ENCODE assay signal across 8 cellular contexts in genomic region chr12:55996201-55996714, GRCh38. TPM values are rescaled to one million over a fixed set of nuclear protein-coding genes. Genes with fewer than 3 reads are reported as not detected.
A peak's percentile ranks its signal among the peaks of the same experiment; 100 is the strongest.
DNase-seq lines count a peak whose midpoint lies in the region; ATAC-seq and TF ChIP-seq lines count a peak whose summit lies in the region.

No MANE protein-coding gene starts in this region.

- TF ChIP-seq CTCF in adrenal gland (IDR thresholded peaks at IDR 0.05) (peak; percentile 82 to 91 (median 84)), heart right ventricle (IDR thresholded peaks at IDR 0.05) (peak; percentile 80 to 87 (median 82))

- H3K27ac ChIP-seq in adrenal gland (peak overlapping the region; percentile 61 to 90 (median 84)), heart right ventricle (peak overlapping the region in 9 of 10 donors; percentile 62 to 93 (median 83))

- H3K4me3 ChIP-seq in adrenal gland (peak overlapping the region in 2 of 4 donors; percentile 54 to 80), heart right ventricle (peak overlapping the region; percentile 19 to 79 (median 66))

- H3K4me1 ChIP-seq in adrenal gland (replicated peaks in 1 of 2) (peaks cover 10 to 20% of the 10 kb centered on the region in 2 donors), heart right ventricle (peaks cover 5 to 22% (median 11%) of the 10 kb centered on the region in 9 donors)

- TF ChIP-seq POLR2A in adrenal gland (IDR thresholded peaks at IDR 0.05): no peak

- ATAC-seq in heart right ventricle (peak; percentile 8 to 72 (median 42)), HG02981 (IDR thresholded peaks at IDR 0.05; ENCODE audit: unreplicated experiment) (no peak)

- DNase-seq in Daoy (ENCODE audit: low read depth): peak; percentile 61
- peak; percentile 64 for DNase-seq in MV-4-11 (lab: John Stamatoyannopoulos, UW)
- peak; percentile 67 for DNase-seq in SW480 (ENCODE audit: low spot score)
- peak; percentile 53 to 87 (median 69) for DNase-seq in adrenal gland
- peak in 1 of 2 donors; percentile 56 for DNase-seq in heart right ventricle
- DNase-seq in posterior cingulate gyrus: peak in 7 of 10 donors; percentile 35 to 87 (median 58)
- DNase-seq in GF-D8 (lab: John Stamatoyannopoulos, UW): no peak

- H3K27me3 ChIP-seq in adrenal gland (no peaks in the 10 kb centered on the region), heart right ventricle (no peaks in the 10 kb centered on the region)

- intact Hi-C loops in adrenal gland (cut with DNase I): loop anchor here in 1 of 2 donors (5.0 kb wide), 1 partner anchor 41 kb away; no protein-coding TSS in a partner anchor
- intact Hi-C loops in heart right ventricle (cut with DNase I): loop anchor here in 4 of 10 donors (1.0 to 10.0 kb wide), 5 partner anchors 45 to 121 kb away; partner anchors contain the start of genes RPS26 (in 4 of the 4), PA2G4 (in 1 of the 4), RPL41 (in 1 of the 4) and ZC3H10 (in 1 of the 4)
- intact Hi-C loops in posterior cingulate gyrus (cut with DNase I): loop anchor here (1.0 to 5.0 kb wide), 2 partner anchors 45 to 121 kb away; partner anchors contain the start of genes RPL41, RPS26 and ZC3H10

- H3K36me3 ChIP-seq in adrenal gland (replicated peaks in 1 of 2) (peaks cover 0 to 39% of the 10 kb centered on the region in 2 donors), heart right ventricle (peaks cover 0 to 59% (median 39%) of the 10 kb centered on the region in 9 donors)

- 16 to 23% (median 19%) methylated on average over 14 of the region's 14 CpGs for WGBS in adrenal gland, 4 donors
- 25 to 28% methylated on average over 14 of the region's 14 CpGs for WGBS in heart right ventricle, 2 donors

- H3K9me3 ChIP-seq in adrenal gland (replicated peaks in 1 of 3) (no peaks in the 10 kb centered on the region), heart right ventricle (no peaks in the 10 kb centered on the region)

RNA-seq across cellular contexts. Expression of gene SUOX, which starts 0.8 kb away (rescaled TPM):
- 13.1 and 13.3 TPM in 2 replicates for total RNA-seq in Daoy (2014; rRNA removed; shearing (Covaris generic))
- total RNA-seq in adrenal gland: 10 to 100 TPM; 50.9 to 72.6 (median 57.3) TPM
- 10 to 100 TPM; 27.7 to 49.7 (median 37.1) TPM for polyA plus RNA-seq in adrenal gland
- 10 to 100 TPM; 28.2 to 44.8 (median 31.4) TPM for total RNA-seq in heart right ventricle
- polyA plus RNA-seq in heart right ventricle: 10 to 100 TPM; 23.2 to 23.9 TPM

RNA-seq across cellular contexts. Expression of gene RAB5B, which starts 22.4 kb away (rescaled TPM):
- 22.7 and 31.7 TPM in 2 replicates for total RNA-seq in Daoy (2014; rRNA removed; shearing (Covaris generic))
- total RNA-seq in adrenal gland (100 to 1,000 TPM in 5 of 8 donors, 10 to 100 TPM in 3; 77.6 to 134 (median 112) TPM), heart right ventricle (100 to 1,000 TPM; 107 to 137 (median 122) TPM)
- polyA plus RNA-seq in adrenal gland (100 to 1,000 TPM in 1 of 3 donors, 10 to 100 TPM in 2; 34.4 to 137 (median 43.6) TPM), heart right ventricle (10 to 100 TPM; 35.3 to 62.4 TPM)

RNA-seq across cellular contexts. Expression of gene IKZF4, which starts 24.6 kb away (rescaled TPM):
- 0.12 and 0.40 TPM in 2 replicates for total RNA-seq in Daoy (2014; rRNA removed; shearing (Covaris generic))
- total RNA-seq in adrenal gland: 10 to 100 TPM in 6 of 8 donors, 1 to 10 TPM in 2; 6.8 to 34.0 (median 16.4) TPM
- polyA plus RNA-seq in adrenal gland: 10 to 100 TPM in 1 of 3 donors, 1 to 10 TPM in 2; 5.7 to 10.3 (median 6.4) TPM
- total RNA-seq in heart right ventricle: 10 to 100 TPM in 1 of 10 donors, 1 to 10 TPM in 9; 5.2 to 10.1 (median 7.3) TPM
- 1 to 10 TPM; 1.6 to 3.7 TPM for polyA plus RNA-seq in heart right ventricle

RNA-seq across cellular contexts. Expression of gene CDK2, which starts 29.6 kb away (rescaled TPM):
- total RNA-seq in Daoy (2014; rRNA removed; shearing (Covaris generic)): 57.5 and 58.0 TPM in 2 replicates
- total RNA-seq in adrenal gland: 10 to 100 TPM in 7 of 8 donors, 1 to 10 TPM in 1; 6.3 to 22.8 (median 18.4) TPM
- polyA plus RNA-seq in adrenal gland: 10 to 100 TPM in 1 of 3 donors, 1 to 10 TPM in 2; 6.0 to 16.5 (median 9.2) TPM
- 10 to 100 TPM in 4 of 10 donors, 1 to 10 TPM in 6; 5.1 to 15.2 (median 8.4) TPM for total RNA-seq in heart right ventricle
- polyA plus RNA-seq in heart right ventricle: 10 to 100 TPM in 1 of 2 donors, 1 to 10 TPM in 1; 6.9 to 18.4 TPM

RNA-seq across cellular contexts. Expression of gene PMEL, which starts 30.4 kb away (rescaled TPM):
- total RNA-seq in Daoy (2014; rRNA removed; shearing (Covaris generic)): 0.06 and 0.12 TPM in 2 replicates
- 1 to 10 TPM in 5 of 8 donors, under 1 TPM in 2, not detected in 1; 0.35 to 3.8 (median 1.3) TPM for total RNA-seq in adrenal gland
- polyA plus RNA-seq in adrenal gland: 1 to 10 TPM in 2 of 3 donors, under 1 TPM in 1; 0.77 to 1.5 (median 1.0) TPM
- 1 to 10 TPM in 2 of 10 donors, under 1 TPM in 8; 0.26 to 1.3 (median 0.58) TPM for total RNA-seq in heart right ventricle
- polyA plus RNA-seq in heart right ventricle: under 1 TPM; 0.49 to 0.66 TPM
